34 cellular contexts compared by ENCODE assay signal in the genomic region with DNA sequence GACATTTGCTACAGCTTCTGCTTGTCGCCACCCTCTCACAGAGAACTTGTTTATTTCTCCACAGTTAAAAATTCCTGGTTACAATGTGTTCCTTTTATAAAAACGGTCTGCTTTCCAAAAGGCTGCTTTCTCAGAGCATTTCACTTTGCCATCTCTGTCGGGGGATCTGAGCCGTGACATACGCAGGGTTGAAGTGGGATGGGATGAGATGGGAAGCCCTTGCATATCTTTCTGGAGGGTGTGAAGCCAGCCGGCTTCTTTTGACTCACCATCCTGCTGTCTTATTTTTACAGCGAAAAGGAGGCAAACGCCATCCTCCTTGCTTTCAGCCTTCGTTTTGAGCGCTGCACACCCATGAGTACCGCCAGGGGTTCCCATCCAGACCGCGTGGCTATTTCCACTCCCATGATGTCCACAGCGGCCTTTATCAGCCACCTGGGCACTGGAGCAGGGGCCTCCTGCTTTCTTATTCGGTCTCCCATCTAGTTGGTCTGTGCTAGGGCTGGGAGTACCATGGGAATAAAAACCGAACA.
"Had no signal": no experiment of that assay in that cellular context is flagged by ENCODE, and none has a peak within 500 bp of the region (broad histone marks: within the 10 kb centered on the region; RNA-seq: fewer than 3 reads in every experiment).

No MANE protein-coding gene starts in this region.

- H3K27me3 Mint-ChIP-seq: activated CD4-positive, alpha-beta memory T cell treated with anti-CD3 and anti-CD28 coated beads for 36 hours had no signal

- H3K36me3 ChIP-seq: adrenal gland, Peyer's patch, SJSA1 had no signal

- H3K27ac Mint-ChIP-seq: activated B cell treated with CpG ODN at 0.5 μM for 24 hours; activated CD4-positive, alpha-beta memory T cell treated with anti-CD3 and anti-CD28 coated beads for 36 hours; activated naive CD4-positive, alpha-beta T cell treated with anti-CD3 and anti-CD28 coated beads for 36 hours; activated naive CD4-positive, alpha-beta T cell treated with anti-CD3 and anti-CD28 coated beads, Interleukin-2, amount 50 U/mL, for 72 hours; activated T-helper 1 cell treated with anti-CD3 and anti-CD28 coated beads, Interleukin-12 subunit alpha, Interleukin-12 subunit beta, Interleukin-2, Interleukin-4 antibody, amounts not matched to agents 30 ng/mL and 10 ng/mL and 1 ng/mL, durations not matched to agents 14 hours and 24 hours and 36 hours; brain had no signal

- H3K36me3 Mint-ChIP-seq: activated CD4-positive, alpha-beta memory T cell treated with anti-CD3 and anti-CD28 coated beads for 36 hours; activated naive CD4-positive, alpha-beta T cell treated with anti-CD3 and anti-CD28 coated beads, Interleukin-2, amount 50 U/mL, for 72 hours; brain had no signal

- H3K9ac ChIP-seq: KMS-11 had no signal

- DNase-seq: activated B cell treated with CpG ODN at 0.5 μM for 24 hours; activated CD4-positive, alpha-beta memory T cell treated with anti-CD3 and anti-CD28 coated beads for 36 hours; activated CD4-positive, alpha-beta T cell treated with anti-CD3 and anti-CD28 coated beads for 4 hours; activated CD4-positive, alpha-beta T cell treated with anti-CD3 and anti-CD28 coated beads, Interleukin-2, amount 50 U/mL, for 1 hour; activated CD4-positive, CD25-positive, alpha-beta regulatory T cell treated with anti-CD3 and anti-CD28 coated beads, Interleukin-2, amount 50 U/mL, for 72 hours; activated CD8-positive, alpha-beta memory T cell treated with anti-CD3 and anti-CD28 coated beads, Interleukin-2, amount 50 U/mL, for 4 hours; activated gamma-delta T cell treated with Interleukin-2 at 50 U/mL for 16 hours; activated naive CD4-positive, alpha-beta T cell treated with anti-CD3 and anti-CD28 coated beads for 36 hours; activated T-cell treated with anti-CD3 and anti-CD28 coated beads for 4 hours; activated T-cell treated with anti-CD3 and anti-CD28 coated beads, Interleukin-2, amount 50 U/mL, for 4 hours; adrenal gland; MM.1S; MV-4-11; NCI-H1092; NCI-H1436 treated with DMSO at 0.1 percent for 48 hours; NCI-H1694 treated with DMSO at 0.1 percent for 48 hours; NCI-H2029; NCI-H345; NCI-H524 treated with DMSO at 0.1 percent for 48 hours; PC-3; Peyer's patch; RPMI8226; SHP77 treated with DMSO at 0.1 percent for 48 hours; SW 1271; T-helper 1 cell; T-helper 2 cell; T-helper 9 cell had no signal

- H3K4me2 ChIP-seq: KMS-11 had no signal

- H3K4me3 Mint-ChIP-seq: activated B cell treated with CpG ODN at 0.5 μM for 24 hours; activated CD4-positive, alpha-beta memory T cell treated with anti-CD3 and anti-CD28 coated beads for 36 hours; activated naive CD4-positive, alpha-beta T cell treated with anti-CD3 and anti-CD28 coated beads for 36 hours; activated T-cell treated with anti-CD3 and anti-CD28 coated beads, Interleukin-2, amount 50 U/mL, for 4 hours; activated T-helper 1 cell treated with anti-CD3 and anti-CD28 coated beads, Interleukin-12 subunit alpha, Interleukin-12 subunit beta, Interleukin-2, Interleukin-4 antibody, amounts not matched to agents 30 ng/mL and 10 ng/mL and 1 ng/mL, durations not matched to agents 14 hours and 24 hours and 36 hours; brain had no signal

- H3K4me1 ChIP-seq: adrenal gland, Peyer's patch, SJSA1 had no signal

- H3K9me3 ChIP-seq: adrenal gland, Peyer's patch, SJSA1 had no signal

- H3K27ac ChIP-seq: adrenal gland, KMS-11, Peyer's patch, SJSA1, VCaP had no signal

- H3K27me3 ChIP-seq: adrenal gland, Peyer's patch, SJSA1 had no signal

- ATAC-seq: activated naive CD4-positive, alpha-beta T cell treated with anti-CD3 and anti-CD28 coated beads, Interleukin-2, amount 50 U/mL, for 72 hours; activated T-cell treated with anti-CD3 and anti-CD28 coated beads, Interleukin-2, amount 50 U/mL, for 4 hours; PC-3; SK-N-SH treated with all-trans-retinoic acid at 6 μM for 48 hours had no signal

- H3K4me3 ChIP-seq: adrenal gland, Peyer's patch, SJSA1 had no signal

- H3K4me1 Mint-ChIP-seq: activated B cell treated with CpG ODN at 0.5 μM for 24 hours had no signal

- H3K9me3 Mint-ChIP-seq: activated CD4-positive, alpha-beta memory T cell treated with anti-CD3 and anti-CD28 coated beads for 36 hours; activated naive CD4-positive, alpha-beta T cell treated with anti-CD3 and anti-CD28 coated beads for 36 hours; activated T-cell treated with anti-CD3 and anti-CD28 coated beads, Interleukin-2, amount 50 U/mL, for 4 hours; activated T-helper 1 cell treated with anti-CD3 and anti-CD28 coated beads, Interleukin-12 subunit alpha, Interleukin-12 subunit beta, Interleukin-2, Interleukin-4 antibody, amounts not matched to agents 30 ng/mL and 10 ng/mL and 1 ng/mL, durations not matched to agents 14 hours and 24 hours and 36 hours; brain had no signal
